In the genomic region with DNA sequence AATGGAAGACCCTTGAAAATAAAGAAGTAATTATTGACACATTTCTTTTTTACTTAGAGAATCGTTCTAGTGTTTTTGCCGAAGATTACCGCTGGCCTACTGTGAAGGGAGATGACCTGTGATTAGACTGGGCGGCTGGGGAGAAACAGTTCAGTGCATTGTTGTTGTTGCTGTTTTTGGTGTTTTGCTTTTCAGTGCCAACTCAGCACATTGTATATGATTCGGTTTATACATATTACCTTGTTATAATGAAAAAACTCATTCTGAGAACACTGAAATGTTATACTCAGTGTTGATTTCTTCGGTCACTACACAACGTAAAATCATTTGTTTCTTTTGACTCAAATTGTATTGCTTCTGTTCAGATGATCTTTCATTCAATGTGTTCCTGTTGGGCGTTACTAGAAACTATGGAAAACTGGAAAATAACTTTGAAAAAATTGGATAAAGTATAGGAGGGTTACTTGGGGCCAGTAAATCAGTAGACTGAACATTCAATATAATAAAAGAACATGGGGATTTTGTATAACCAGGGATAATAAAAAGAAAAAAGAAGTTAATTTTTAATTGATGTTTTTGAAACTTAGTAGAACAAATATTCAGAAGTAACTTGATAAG, we compare ENCODE assay signal across 12 cellular contexts. TPM values are rescaled to one million over a fixed set of nuclear protein-coding genes. Genes with fewer than 3 reads are reported as not detected.
DNase-seq lines count a peak whose midpoint lies in the region; ATAC-seq and TF ChIP-seq lines count a peak whose summit lies in the region.
"Had no signal": no experiment of that assay in that cellular context is flagged by ENCODE, and none has a peak within 500 bp of the region (broad histone marks: within the 10 kb centered on the region; RNA-seq: fewer than 3 reads in every experiment).

No MANE protein-coding gene starts in this region.

- no peak for ATAC-seq in activated CD8-positive, alpha-beta memory T cell treated with anti-CD3 and anti-CD28 coated beads, Interleukin-2, amount 10 ng/mL, durations not matched to agents 7 days and 5 days
- ATAC-seq in IMR-90 (ENCODE audit: low read depth) (no peak), left cardiac atrium (no peak)
- no peak for ATAC-seq in activated naive CD8-positive, alpha-beta T cell treated with anti-CD3 and anti-CD28 coated beads, Interleukin-2, amount 50 U/mL, for 24 hours

- no peak overlapping the region for H3K18ac ChIP-seq in IMR-90 (ENCODE audit: low read depth, low read length)

- no peak overlapping the region for H2BK5ac ChIP-seq in IMR-90 (ENCODE audit: low read depth, low read length, poor library complexity, severe bottlenecking)

- DNase-seq in activated CD8-positive, alpha-beta memory T cell treated with anti-CD3 and anti-CD28 coated beads, Interleukin-2, amount 10 ng/mL, durations not matched to agents 7 days and 5 days: no peak
- DNase-seq in activated CD8-positive, alpha-beta memory T cell treated with anti-CD3 and anti-CD28 coated beads for 24 hours: no peak
- DNase-seq in IMR-90 (no peak), SK-N-DZ (ENCODE audit: low spot score) (no peak), UCSD-AML1 (lab: John Stamatoyannopoulos, UW; ENCODE audit: unreplicated experiment) (no peak), left cardiac atrium (no peak)
- no peak for DNase-seq in activated naive CD8-positive, alpha-beta T cell treated with anti-CD3 and anti-CD28 coated beads, Interleukin-2, amount 50 U/mL, for 24 hours
- DNase-seq: activated effector memory CD4-positive, alpha-beta T cell treated with Interleukin-2 at 50 U/mL for 16 hours; NCI-H2081; T1000; transverse colon had no signal

- no peak overlapping the region for H4K91ac ChIP-seq in IMR-90 (ENCODE audit: insufficient read depth, low read depth, low read length)

- no peaks in the 10 kb centered on the region for H3K27me3 Mint-ChIP-seq in activated CD8-positive, alpha-beta memory T cell treated with anti-CD3 and anti-CD28 coated beads, Interleukin-2, amount 10 ng/mL, durations not matched to agents 7 days and 5 days
- no peaks in the 10 kb centered on the region for H3K27me3 Mint-ChIP-seq in activated naive CD8-positive, alpha-beta T cell treated with anti-CD3 and anti-CD28 coated beads, Interleukin-2, amount 50 U/mL, for 24 hours

- TF ChIP-seq CTCF in IMR-90 (conservative IDR thresholded peaks at IDR 0.05; ENCODE audit: low read depth, low read length) (no peak), neutrophil (IDR thresholded peaks at IDR 0.05) (no peak)

- peaks cover 31% of the 10 kb centered on the region for H4K20me1 ChIP-seq in IMR-90 (ENCODE audit: insufficient read depth, low read length)

- H3K23ac ChIP-seq in IMR-90 (ENCODE audit: low read depth, low read length): no peak overlapping the region; the same call in 1 of the 2 replicates

- no peak overlapping the region for H3K27ac ChIP-seq in IMR-90 (ENCODE audit: insufficient read depth, low read length)
- peak overlapping the region; percentile 5 for H3K27ac ChIP-seq in neutrophil
- H3K27ac ChIP-seq: transverse colon had no signal

- H3K4me3 Mint-ChIP-seq in activated CD8-positive, alpha-beta memory T cell treated with anti-CD3 and anti-CD28 coated beads, Interleukin-2, amount 10 ng/mL, durations not matched to agents 7 days and 5 days: peak overlapping the region; percentile 86
- peak overlapping the region; percentile 97 for H3K4me3 Mint-ChIP-seq in activated naive CD8-positive, alpha-beta T cell treated with anti-CD3 and anti-CD28 coated beads, Interleukin-2, amount 50 U/mL, for 24 hours

- TF ChIP-seq RAD21 in IMR-90 (IDR thresholded peaks at IDR 0.05; ENCODE audit: low read length): no peak

- dilution Hi-C loops in IMR-90 (cut with HindIII; ENCODE audit: low sequenced_read_pairs, unreplicated experiment): no loop called here

- H4K8ac ChIP-seq in IMR-90 (ENCODE audit: low read depth in 2 of 2, low read length in 2 of 2): no peak overlapping the region

- no peak overlapping the region for H2BK120ac ChIP-seq in IMR-90 (ENCODE audit: low read depth, low read length)

- H3K27ac Mint-ChIP-seq in activated CD8-positive, alpha-beta memory T cell treated with anti-CD3 and anti-CD28 coated beads, Interleukin-2, amount 10 ng/mL, durations not matched to agents 7 days and 5 days: peak overlapping the region; percentile 82
- H3K27ac Mint-ChIP-seq in activated naive CD8-positive, alpha-beta T cell treated with anti-CD3 and anti-CD28 coated beads, Interleukin-2, amount 50 U/mL, for 24 hours: peak overlapping the region; percentile 97

- TF ChIP-seq POLR2A in IMR-90 (IDR thresholded peaks at IDR 0.05; ENCODE audit: low read depth, low read length): no peak

- H3K36me3 ChIP-seq in IMR-90 (ENCODE audit: control insufficient read depth, insufficient read depth, low read length): peaks cover 7% of the 10 kb centered on the region
- peaks cover 6% of the 10 kb centered on the region for H3K36me3 ChIP-seq in neutrophil
- H3K36me3 ChIP-seq: transverse colon had no signal

- intact Hi-C loops in IMR-90 (cut with micrococcal nuclease): loop anchor here (5.0 to 10.0 kb wide), 3 partner anchors 41 to 278 kb away; partner anchors contain the start of gene CCBE1
- intact Hi-C loops in left cardiac atrium (cut with DNase I): no loop called here

- H3K4me1 Mint-ChIP-seq in activated CD8-positive, alpha-beta memory T cell treated with anti-CD3 and anti-CD28 coated beads, Interleukin-2, amount 10 ng/mL, durations not matched to agents 7 days and 5 days: peaks cover 66% of the 10 kb centered on the region
- H3K4me1 Mint-ChIP-seq in activated naive CD8-positive, alpha-beta T cell treated with anti-CD3 and anti-CD28 coated beads, Interleukin-2, amount 50 U/mL, for 24 hours: peaks cover 69% of the 10 kb centered on the region

- no peak overlapping the region for H2AK9ac ChIP-seq in IMR-90 (replicated peaks; ENCODE audit: low read depth, low read length, poor library complexity)

- peak overlapping the region; percentile 41; the same call in 1 of the 2 replicates for H3K4me2 ChIP-seq in IMR-90 (ENCODE audit: low read depth, low read length)

- peaks cover 36% of the 10 kb centered on the region for H3K36me3 Mint-ChIP-seq in activated CD8-positive, alpha-beta memory T cell treated with anti-CD3 and anti-CD28 coated beads, Interleukin-2, amount 10 ng/mL, durations not matched to agents 7 days and 5 days
- H3K36me3 Mint-ChIP-seq in activated naive CD8-positive, alpha-beta T cell treated with anti-CD3 and anti-CD28 coated beads, Interleukin-2, amount 50 U/mL, for 24 hours (ENCODE audit: low read depth): peaks cover 45% of the 10 kb centered on the region

- H2BK15ac ChIP-seq in IMR-90 (ENCODE audit: low read depth, low read length): no peak overlapping the region

- no TSS peak for BruUV-seq in IMR-90 (replicated peaks; lab: Mats Ljungman, UMichigan)

- CTCF ChIA-PET in activated CD8-positive, alpha-beta memory T cell treated with anti-CD3 and anti-CD28 coated beads, Interleukin-2, amount 10 ng/mL, durations not matched to agents 7 days and 5 days (lab: Charles Lee): no interaction called here
- CTCF ChIA-PET in IMR-90 (lab: Yijun Ruan, JAX): no interaction called here

- H3K79me1 ChIP-seq in IMR-90 (ENCODE audit: low read depth in 1 of 2, low read length in 2 of 2): peaks cover 9 to 44% of the 10 kb centered on the region in 2 experiments; a peak in 3 of 4 replicates

- no peak overlapping the region for H3K9ac ChIP-seq in IMR-90 (ENCODE audit: low read depth, low read length)

- no peak overlapping the region for H3K4me3 ChIP-seq in IMR-90 (ENCODE audit: insufficient read depth, low read depth, low read length)
- no peak overlapping the region for H3K4me3 ChIP-seq in neutrophil (ENCODE audit: low read depth in 1 of 2, low read length in 1 of 2)
- H3K4me3 ChIP-seq: transverse colon had no signal

- no peak overlapping the region for H3K4ac ChIP-seq in IMR-90 (ENCODE audit: low read depth, low read length)

- in situ Hi-C loops in IMR-90 (cut with MboI; ENCODE audit: low sequenced_read_pairs): no loop called here

- 0 out of 2 replicates have a peak overlapping the region, but pooled peaks have one; percentile 42 for H2AK5ac ChIP-seq in IMR-90 (ENCODE audit: low read depth, low read length)

- no peaks in the 10 kb centered on the region for H3K9me3 Mint-ChIP-seq in activated CD8-positive, alpha-beta memory T cell treated with anti-CD3 and anti-CD28 coated beads, Interleukin-2, amount 10 ng/mL, durations not matched to agents 7 days and 5 days (ENCODE audit: low read depth)
- H3K9me3 Mint-ChIP-seq in activated naive CD8-positive, alpha-beta T cell treated with anti-CD3 and anti-CD28 coated beads, Interleukin-2, amount 50 U/mL, for 24 hours: no peaks in the 10 kb centered on the region

- H3K27me3 ChIP-seq in IMR-90 (ENCODE audit: control insufficient read depth, insufficient read depth, low read length) (no peaks in the 10 kb centered on the region), neutrophil (no peaks in the 10 kb centered on the region)

- peaks cover 15% of the 10 kb centered on the region for H3K4me1 ChIP-seq in IMR-90 (ENCODE audit: control insufficient read depth, insufficient read depth, low read length)
- H3K4me1 ChIP-seq in neutrophil (ENCODE audit: control insufficient read depth in 1 of 2, insufficient read depth in 1 of 2, low read depth in 1 of 2, low read length in 1 of 2): peaks cover 54 to 64% of the 10 kb centered on the region in 2 experiments

- WGBS in IMR-90 (ENCODE audit: extremely low coverage in 2 of 2, insufficient read length in 1 of 2), 2 experiments: no CpG with 5 or more reads among the region's 8 CpGs

- H3K9me3 ChIP-seq in IMR-90 (ENCODE audit: control insufficient read depth, insufficient read depth, low read length) (no peaks in the 10 kb centered on the region), neutrophil (no peaks in the 10 kb centered on the region)
- H3K9me3 ChIP-seq: transverse colon had no signal

- H3K9me1 ChIP-seq in IMR-90 (ENCODE audit: insufficient read depth, low read length): peaks cover 15% of the 10 kb centered on the region

- H2BK20ac ChIP-seq in IMR-90 (ENCODE audit: low read depth, low read length): no peak overlapping the region

- H2AFZ ChIP-seq in IMR-90 (replicated peaks; ENCODE audit: low read length, poor library complexity): no peak overlapping the region

- no peak overlapping the region for H3K14ac ChIP-seq in IMR-90 (replicated peaks; ENCODE audit: low read depth, low read length)

- POLR2A ChIA-PET in IMR-90 (lab: Charles Lee; ENCODE audit: unreplicated experiment): interaction anchor here (0.6 kb wide), 1 partner anchor 59 kb away, joined by 5 read pairs; no protein-coding TSS in a partner anchor

- no peak overlapping the region for H3K56ac ChIP-seq in IMR-90 (ENCODE audit: extremely low read depth, insufficient read depth, low read length)

- H4K5ac ChIP-seq in IMR-90 (ENCODE audit: low read depth, low read length): no peak overlapping the region

RNA-seq across cellular contexts. Expression of gene PMAIP1, which starts 3.3 kb away (rescaled TPM):
- 10 to 100 TPM; 54.7 to 64.7 TPM for total RNA-seq in activated CD8-positive, alpha-beta memory T cell treated with anti-CD3 and anti-CD28 coated beads, Interleukin-2, amount 10 ng/mL, durations not matched to agents 7 days and 5 days
- total RNA-seq in IMR-90 (2012; rRNA removed): 14.0 and 26.9 TPM in 2 replicates
- polyA plus RNA-seq in IMR-90 (2012; rRNA removed): 25.9 and 30.1 TPM in 2 replicates
- 4.3 and 12.5 TPM in 2 replicates for polyA plus RNA-seq in IMR-90 (2012; cell fraction: cytosol; rRNA removed)
- polyA plus RNA-seq in IMR-90 (2012; cell fraction: nucleus; rRNA removed; ENCODE audit: low replicate concordance): 7.2 and 17.3 TPM in 2 replicates
- polyA plus RNA-seq in SK-N-DZ (2014; cell fraction: cytosol; rRNA removed): 52.4 and 54.7 TPM in 2 replicates
- polyA plus RNA-seq in SK-N-DZ (2014; cell fraction: nucleus; rRNA removed): 19.4 and 33.2 TPM in 2 replicates
- total RNA-seq in left cardiac atrium: under 1 TPM; 0.50 TPM
